1 cellular context compared by ENCODE assay signal in genomic region chr10:30682377-30683199, GRCh38.
A peak's percentile ranks its signal among the peaks of the same experiment; 100 is the strongest.
TF ChIP-seq lines count a peak whose summit lies in the region.
"Not testable (repeated sequence)": the region's sequence is repeated elsewhere in the genome, so short reads cannot be mapped to it uniquely, and the experiment has no call there.

No MANE protein-coding gene starts in this region.

TF ChIP-seq in K562, 482 proteins besides CTCF, POLR2A, EP300 and RAD21 (continued from another document and continues in another):
- TF ChIP-seq ZNF318 (IDR thresholded peaks at IDR 0.05; ENCODE audit: borderline replicate concordance in 1 of 2, low read depth in 1 of 2) = peak in 1 of 2 experiments; percentile 63; a peak in 2 of 4 replicates
- TF ChIP-seq FOXP1 (CRISPR knock-in tag; IDR thresholded peaks at IDR 0.05) = peak; percentile 36; the same call in 1 of the 2 replicates
- 0 out of 2 replicates have a peak, but pooled peaks have one; percentile 22 for TF ChIP-seq MAFF (IDR thresholded peaks at IDR 0.05; ENCODE audit: low read length)
- TF ChIP-seq DPF2 (IDR thresholded peaks at IDR 0.05) = peak; percentile 95
- peak; percentile 56; the same call in 1 of the 2 replicates for TF ChIP-seq ESRRA (IDR thresholded peaks at IDR 0.05; ENCODE audit: borderline replicate concordance, low read depth)
- not testable (repeated sequence) for TF ChIP-seq ATF1 (CRISPR knock-in tag; IDR thresholded peaks at IDR 0.05)
- TF ChIP-seq ATF1 (tag; IDR thresholded peaks at IDR 0.05) = peak; percentile 44; the same call in 1 of the 2 replicates
- peak; percentile 78 for TF ChIP-seq RFX1 (IDR thresholded peaks at IDR 0.05)
- TF ChIP-seq KDM1A (IDR thresholded peaks at IDR 0.05) = peak; percentile 27 to 28; a peak in 1 of 4 replicates
- TF ChIP-seq ZNF584 (CRISPR knock-in tag; IDR thresholded peaks at IDR 0.05; ENCODE audit: low read depth) = 0 out of 2 replicates have a peak, but pooled peaks have one; percentile 34
- peak in 1 of 2 experiments; percentile 63; a peak in 1 of 4 replicates for TF ChIP-seq TEAD1 (CRISPR knock-in tag; IDR thresholded peaks at IDR 0.05)
- peak; percentile 93 for TF ChIP-seq VEZF1 (CRISPR knock-in tag; IDR thresholded peaks at IDR 0.05)
- TF ChIP-seq KLF1 (tag; IDR thresholded peaks at IDR 0.05) = peak; percentile 93
- TF ChIP-seq SMARCA4 (IDR thresholded peaks at IDR 0.05) = peak; percentile 94
- TF ChIP-seq BHLHE40 (IDR thresholded peaks at IDR 0.05; ENCODE audit: low read length) = peak; percentile 41; the same call in 1 of the 2 replicates
- TF ChIP-seq NRF1 (conservative IDR thresholded peaks at IDR 0.05 in 1 of 2, IDR thresholded peaks at IDR 0.05 in 1 of 2) = 0 out of 4 replicates have a peak, but pooled peaks of 1 of the 2 experiments have one; percentile 16
- peak; percentile 93 for TF ChIP-seq SMARCC2 (IDR thresholded peaks at IDR 0.05; ENCODE audit: low read depth)
- TF ChIP-seq MAZ (CRISPR knock-in tag; conservative IDR thresholded peaks at IDR 0.05 in 1 of 2, IDR thresholded peaks at IDR 0.05 in 1 of 2) = peak in 1 of 2 experiments; percentile 49; a peak in 1 of 4 replicates
- peak; percentile 67; the same call in 1 of the 2 replicates for TF ChIP-seq ZNF407 (IDR thresholded peaks at IDR 0.05; ENCODE audit: low read depth)
- TF ChIP-seq EHMT2 (IDR thresholded peaks at IDR 0.05) = peak; percentile 93
- TF ChIP-seq CTBP1 (IDR thresholded peaks at IDR 0.05; ENCODE audit: borderline replicate concordance) = peak; percentile 92
- TF ChIP-seq MAFK (IDR thresholded peaks at IDR 0.05; ENCODE audit: low read length) = peak; percentile 38; the same call in 1 of the 2 replicates
- TF ChIP-seq CREM (IDR thresholded peaks at IDR 0.05; ENCODE audit: low read depth) = peak; percentile 53; the same call in 1 of the 2 replicates
- TF ChIP-seq FOSL1 (tag; conservative IDR thresholded peaks at IDR 0.05) = peak; percentile 99
- peak; percentile 98 for TF ChIP-seq JUND (IDR thresholded peaks at IDR 0.05; ENCODE audit: borderline replicate concordance, low read depth, low read length)
- peak; percentile 98 for TF ChIP-seq JUND (tag; IDR thresholded peaks at IDR 0.05; ENCODE audit: borderline replicate concordance, low read depth, low read length)
- 0 out of 2 replicates have a peak, but pooled peaks have one; percentile 25 for TF ChIP-seq ZKSCAN1 (IDR thresholded peaks at IDR 0.05; ENCODE audit: low read depth, low read length)
- peak; percentile 54 for TF ChIP-seq MEIS2 (IDR thresholded peaks at IDR 0.05; ENCODE audit: partially characterized antibody)
- TF ChIP-seq RCOR1 (IDR thresholded peaks at IDR 0.05; ENCODE audit: borderline replicate concordance in 1 of 2, low read depth in 2 of 2, low read length in 2 of 2) = peak in 1 of 2 experiments; percentile 88; a peak in 2 of 4 replicates
- 0 out of 4 replicates have a peak, but pooled peaks of 1 of the 2 experiments have one; percentile 26 for TF ChIP-seq ZNF639 (CRISPR knock-in tag; conservative IDR thresholded peaks at IDR 0.05 in 1 of 2, IDR thresholded peaks at IDR 0.05 in 1 of 2)
- 0 out of 2 replicates have a peak, but pooled peaks have one; percentile 53 for TF ChIP-seq ZHX1 (conservative IDR thresholded peaks at IDR 0.05; ENCODE audit: low read length)
